9 cellular contexts compared by ENCODE assay signal in genomic region chr4:156971168-156971601, GRCh38. TPM values are rescaled to one million over a fixed set of nuclear protein-coding genes. Genes with fewer than 3 reads are reported as not detected.
A peak's percentile ranks its signal among the peaks of the same experiment; 100 is the strongest.
DNase-seq lines count a peak whose midpoint lies in the region; ATAC-seq and TF ChIP-seq lines count a peak whose summit lies in the region.
"Had no signal": no experiment of that assay in that cellular context is flagged by ENCODE, and none has a peak within 500 bp of the region (broad histone marks: within the 10 kb centered on the region; RNA-seq: fewer than 3 reads in every experiment).

No MANE protein-coding gene starts in this region.

- WGBS in ovary, 3 donors = 1 to 2% (median 1%) methylated on average over 13 to 44 of the region's 44 CpGs

- no peak for TF ChIP-seq POLR2A in ovary (IDR thresholded peaks at IDR 0.05)

- H3K27me3 ChIP-seq in ovary = no peaks in the 10 kb centered on the region

- peak overlapping the region; percentile 81 for H3K9ac ChIP-seq in SK-N-MC (ENCODE audit: insufficient read length)

- ATAC-seq in GM19351 (IDR thresholded peaks at IDR 0.05; ENCODE audit: unreplicated experiment) (peak; percentile 3), GM19035 (IDR thresholded peaks at IDR 0.05; ENCODE audit: unreplicated experiment) (no peak), HG03439 (IDR thresholded peaks at IDR 0.05; ENCODE audit: unreplicated experiment) (no peak), GM19023 (IDR thresholded peaks at IDR 0.05; ENCODE audit: unreplicated experiment) (no peak)

- no peak for TF ChIP-seq CTCF in fibroblast of villous mesenchyme (IDR thresholded peaks at IDR 0.05; ENCODE audit: insufficient read depth, low read depth, low read length)
- no peak for TF ChIP-seq CTCF in ovary (IDR thresholded peaks at IDR 0.05)

- no peaks in the 10 kb centered on the region for H3K9me3 ChIP-seq in SK-N-MC (ENCODE audit: low read depth, low read length)
- H3K9me3 ChIP-seq in ovary = no peaks in the 10 kb centered on the region

- no peak for TF ChIP-seq EP300 in ovary (IDR thresholded peaks at IDR 0.05)

- DNase-seq in SK-N-MC (ENCODE audit: low read depth, low spot score) = no peak
- no peak for DNase-seq in fibroblast of villous mesenchyme (ENCODE audit: low read depth)
- peak; percentile 44 to 66 (median 61) for DNase-seq in ovary
- DNase-seq in NCI-H187 (lab: John Stamatoyannopoulos, UW) = no peak

- H3K4me1 ChIP-seq in ovary (ENCODE audit: insufficient read depth) = peaks cover 9% of the 10 kb centered on the region

- H3K27ac ChIP-seq in SK-N-MC = no peak overlapping the region
- peak overlapping the region; percentile 85 to 96 for H3K27ac ChIP-seq in ovary

- H3K36me3 ChIP-seq in SK-N-MC (ENCODE audit: insufficient read depth, low read length) (no peaks in the 10 kb centered on the region), ovary (no peaks in the 10 kb centered on the region)

- intact Hi-C loops in ovary (cut with DNase I) = loop anchor here in 1 of 4 donors (10.0 kb wide), 2 partner anchors 74 to 206 kb away; no protein-coding TSS in a partner anchor

- peak overlapping the region; percentile 96 for H3K4me3 ChIP-seq in SK-N-MC
- H3K4me3 ChIP-seq in fibroblast of villous mesenchyme (ENCODE audit: low read depth, low read length) = peak overlapping the region; percentile 93
- peak overlapping the region; percentile 86 for H3K4me3 ChIP-seq in ovary

RNA-seq across cellular contexts. Expression of gene PDGFC, which starts 0.4 kb away (rescaled TPM):
- total RNA-seq in fibroblast of villous mesenchyme = 145 and 184 TPM in 2 replicates
- 10 to 100 TPM; 18.6 to 58.0 (median 36.2) TPM for total RNA-seq in ovary
- 10 to 100 TPM; 27.4 to 48.8 TPM for polyA plus RNA-seq in ovary
- polyA plus RNA-seq: IgD-negative memory B cell had no signal

Comparison
In these comparisons a context has a peak if more than half of its experiments do, and no peak if none do; other contexts are left out.
1. DNase-seq: peak in ovary (5 of 5); none in SK-N-MC (single experiment), fibroblast of villous mesenchyme (single experiment) and NCI-H187 (0 of 2).
2. Peak in every context shown above with its lines, with median percentiles within 50 percentile points of each other: H3K4me3 ChIP-seq.